In genomic region chr20:4008877-4009276, GRCh38 we compare ENCODE assay signal across 12 cellular contexts.
"Had no signal": no experiment of that assay in that cellular context is flagged by ENCODE, and none has a peak within 500 bp of the region (broad histone marks: within the 10 kb centered on the region; RNA-seq: fewer than 3 reads in every experiment).

No MANE protein-coding gene starts in this region.

- H3K27me3 ChIP-seq: cardiac muscle cell, heart right ventricle, pancreas, stomach had no signal

- DNase-seq: activated CD4-positive, alpha-beta memory T cell treated with anti-CD3 and anti-CD28 coated beads for 36 hours; activated naive CD4-positive, alpha-beta T cell; heart right ventricle; islet precursor cell; pancreas; stimulated activated CD4-positive, alpha-beta T cell treated with anti-CD3 and anti-CD28 coated beads, Interleukin-4, amount 100 ng/mL, for 4 hours; stomach; T-helper 9 cell had no signal

- H3K9me3 ChIP-seq: heart right ventricle, pancreas, stomach, thoracic aorta had no signal

- H3K4me3 ChIP-seq: cardiac muscle cell, heart right ventricle, pancreas, stomach, thoracic aorta had no signal

- H3K27ac ChIP-seq: cardiac muscle cell, heart right ventricle, pancreas, stomach had no signal

- H3K27ac Mint-ChIP-seq: activated CD4-positive, alpha-beta memory T cell treated with anti-CD3 and anti-CD28 coated beads for 36 hours had no signal

- H3K36me3 Mint-ChIP-seq: activated CD4-positive, alpha-beta memory T cell treated with anti-CD3 and anti-CD28 coated beads for 36 hours had no signal

- H3K9me3 Mint-ChIP-seq: activated CD4-positive, alpha-beta memory T cell treated with anti-CD3 and anti-CD28 coated beads for 36 hours; neural crest cell had no signal

- ATAC-seq: heart right ventricle, pancreas had no signal

- H3K4me3 Mint-ChIP-seq: activated CD4-positive, alpha-beta memory T cell treated with anti-CD3 and anti-CD28 coated beads for 36 hours; neural crest cell had no signal

- FAIRE-seq: colon had no signal

- H3K36me3 ChIP-seq: cardiac muscle cell, pancreas, stomach, thoracic aorta had no signal
